8 cellular contexts compared by ENCODE assay signal in the genomic region with DNA sequence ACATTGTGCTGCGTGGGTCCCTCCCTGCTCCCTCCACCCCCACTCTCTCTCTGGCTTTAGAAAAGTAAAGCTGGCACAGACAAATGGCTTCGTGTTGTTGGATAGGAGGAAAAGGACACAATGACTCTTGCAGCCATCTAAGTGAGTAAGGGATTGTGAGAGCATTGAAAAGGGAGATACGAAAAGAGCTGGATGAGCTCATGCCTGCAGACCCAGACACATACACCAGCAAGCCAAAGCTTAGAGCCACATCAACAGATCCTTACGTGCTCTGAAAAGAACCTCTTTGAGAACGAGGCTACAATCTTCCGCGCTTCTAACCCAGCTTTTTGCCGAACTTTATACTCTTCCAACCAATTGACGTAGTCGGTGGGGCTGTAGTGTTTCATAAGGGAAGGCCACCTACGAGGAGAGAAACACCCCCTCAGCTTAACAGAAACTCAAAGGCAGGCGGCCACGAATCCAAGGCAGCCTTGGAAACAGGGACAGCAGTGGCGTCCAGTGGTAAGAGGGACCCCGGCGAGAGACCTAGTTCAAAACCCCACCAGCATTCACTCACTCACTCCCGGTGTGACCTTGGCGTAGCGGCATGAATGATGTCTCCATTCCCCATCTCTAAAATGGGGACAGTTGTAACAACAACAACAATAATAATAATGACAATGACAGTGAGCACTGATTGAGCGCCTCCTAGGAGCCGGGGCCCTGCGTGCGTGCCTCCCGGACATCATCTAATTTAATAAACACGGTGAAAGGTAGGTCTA. TPM values are rescaled to one million over a fixed set of nuclear protein-coding genes. Genes with fewer than 3 reads are reported as not detected.
DNase-seq lines count a peak whose midpoint lies in the region; ATAC-seq, FAIRE-seq and TF ChIP-seq lines count a peak whose summit lies in the region.

No MANE protein-coding gene starts in this region.

- H3K4me3 Mint-ChIP-seq in activated CD4-positive, alpha-beta T cell treated with anti-CD3 and anti-CD28 coated beads for 36 hours, result peak overlapping the region; percentile 95
- peak overlapping the region; percentile 88 for H3K4me3 Mint-ChIP-seq in activated CD8-positive, alpha-beta T cell treated with anti-CD3 and anti-CD28 coated beads, Interleukin-2, amount 10 ng/mL, durations not matched to agents 7 days and 5 days
- H3K4me3 Mint-ChIP-seq in glutamatergic neuron (ENCODE audit: unreplicated experiment), result peak overlapping the region; percentile 95

- POLR2A ChIA-PET in activated CD4-positive, alpha-beta T cell treated with anti-CD3 and anti-CD28 coated beads for 36 hours (lab: Charles Lee), result interaction anchor here (0.6 kb wide), 2 partner anchors 328 to 913 kb away, joined by 4 read pairs; no protein-coding TSS in a partner anchor
- POLR2A ChIA-PET in activated CD8-positive, alpha-beta T cell treated with anti-CD3 and anti-CD28 coated beads, Interleukin-2, amount 10 ng/mL, durations not matched to agents 7 days and 5 days (lab: Charles Lee), result no interaction called here

- H3K27ac Mint-ChIP-seq in activated CD4-positive, alpha-beta T cell treated with anti-CD3 and anti-CD28 coated beads for 36 hours, result peak overlapping the region; percentile 90
- H3K27ac Mint-ChIP-seq in activated CD8-positive, alpha-beta T cell treated with anti-CD3 and anti-CD28 coated beads, Interleukin-2, amount 10 ng/mL, durations not matched to agents 7 days and 5 days, result peak overlapping the region; percentile 88
- peak overlapping the region; percentile 74 for H3K27ac Mint-ChIP-seq in glutamatergic neuron (ENCODE audit: unreplicated experiment)

- TF ChIP-seq CTCF in glutamatergic neuron (IDR thresholded peaks at IDR 0.05; ENCODE audit: partially characterized antibody, unreplicated experiment), result no peak

- peaks cover 2% of the 10 kb centered on the region for H3K9me3 Mint-ChIP-seq in activated CD4-positive, alpha-beta T cell treated with anti-CD3 and anti-CD28 coated beads for 36 hours (ENCODE audit: low read depth)
- no peaks in the 10 kb centered on the region for H3K9me3 Mint-ChIP-seq in activated CD8-positive, alpha-beta T cell treated with anti-CD3 and anti-CD28 coated beads, Interleukin-2, amount 10 ng/mL, durations not matched to agents 7 days and 5 days (ENCODE audit: insufficient read depth)
- peaks cover 9% of the 10 kb centered on the region for H3K9me3 Mint-ChIP-seq in glutamatergic neuron (ENCODE audit: unreplicated experiment)

- H3K4me1 Mint-ChIP-seq in activated CD4-positive, alpha-beta T cell treated with anti-CD3 and anti-CD28 coated beads for 36 hours, result peaks cover 30% of the 10 kb centered on the region
- H3K4me1 Mint-ChIP-seq in activated CD8-positive, alpha-beta T cell treated with anti-CD3 and anti-CD28 coated beads, Interleukin-2, amount 10 ng/mL, durations not matched to agents 7 days and 5 days (ENCODE audit: low read depth), result peaks cover 25% of the 10 kb centered on the region
- H3K4me1 Mint-ChIP-seq in glutamatergic neuron (ENCODE audit: low read depth, unreplicated experiment), result peaks cover 5% of the 10 kb centered on the region

- H3K27me3 Mint-ChIP-seq in activated CD4-positive, alpha-beta T cell treated with anti-CD3 and anti-CD28 coated beads for 36 hours, result no peaks in the 10 kb centered on the region
- peaks cover 15% of the 10 kb centered on the region for H3K27me3 Mint-ChIP-seq in activated CD8-positive, alpha-beta T cell treated with anti-CD3 and anti-CD28 coated beads, Interleukin-2, amount 10 ng/mL, durations not matched to agents 7 days and 5 days (ENCODE audit: low read depth)
- peaks cover 3% of the 10 kb centered on the region for H3K27me3 Mint-ChIP-seq in glutamatergic neuron (ENCODE audit: unreplicated experiment)

- DNase-seq in activated CD4-positive, alpha-beta T cell treated with anti-CD3 and anti-CD28 coated beads for 36 hours, result no peak
- DNase-seq in activated CD4-positive, alpha-beta T cell treated with anti-CD3 and anti-CD28 coated beads, Interleukin-2, amount 50 U/mL, for 4 hours, result no peak
- DNase-seq in activated CD8-positive, alpha-beta T cell treated with anti-CD3 and anti-CD28 coated beads, Interleukin-2, amount 10 ng/mL, durations not matched to agents 7 days and 5 days, result no peak
- no peak for DNase-seq in glutamatergic neuron
- DNase-seq in nucleus accumbens (lab: John Stamatoyannopoulos, UW), result peak in 42 of 56 donors; percentile 9 to 69 (median 37)
- DNase-seq in GM19239 (ENCODE audit: insufficient read length, low spot score), result no peak
- no peak for DNase-seq in COLO668 (lab: John Stamatoyannopoulos, UW; ENCODE audit: unreplicated experiment)
- DNase-seq in activated effector memory CD4-positive, alpha-beta T cell treated with anti-CD3 and anti-CD28 coated beads, Interleukin-2, amount 50 U/mL, for 16 hours, result no peak

- CTCF ChIA-PET in activated CD4-positive, alpha-beta T cell treated with anti-CD3 and anti-CD28 coated beads for 36 hours (lab: Charles Lee), result interaction anchor here (0.7 to 1.4 kb wide), 2 partner anchors 30 to 59 kb away, joined by 3 to 4 read pairs; no protein-coding TSS in a partner anchor
- CTCF ChIA-PET in activated CD8-positive, alpha-beta T cell treated with anti-CD3 and anti-CD28 coated beads, Interleukin-2, amount 10 ng/mL, durations not matched to agents 7 days and 5 days (lab: Charles Lee), result no interaction called here

- intact Hi-C loops in activated CD4-positive, alpha-beta T cell treated with anti-CD3 and anti-CD28 coated beads for 36 hours (cut with DNase I, micrococcal nuclease), result no loop called here

- peaks cover 33% of the 10 kb centered on the region for H3K36me3 Mint-ChIP-seq in activated CD4-positive, alpha-beta T cell treated with anti-CD3 and anti-CD28 coated beads for 36 hours (ENCODE audit: low read depth)
- peaks cover 37% of the 10 kb centered on the region for H3K36me3 Mint-ChIP-seq in activated CD8-positive, alpha-beta T cell treated with anti-CD3 and anti-CD28 coated beads, Interleukin-2, amount 10 ng/mL, durations not matched to agents 7 days and 5 days (ENCODE audit: low read depth)
- peaks cover 4% of the 10 kb centered on the region for H3K36me3 Mint-ChIP-seq in glutamatergic neuron (ENCODE audit: unreplicated experiment)

- FAIRE-seq in GM19239 (lab: Jason Lieb, UNC), result no peak

- no peak for ATAC-seq in activated CD4-positive, alpha-beta T cell treated with anti-CD3 and anti-CD28 coated beads for 36 hours
- ATAC-seq in activated CD8-positive, alpha-beta T cell treated with anti-CD3 and anti-CD28 coated beads, Interleukin-2, amount 10 ng/mL, durations not matched to agents 7 days and 5 days, result no peak

RNA-seq across cellular contexts. Expression of a gene that starts 1.1 kb away (rescaled TPM):
- total RNA-seq in activated CD4-positive, alpha-beta T cell treated with anti-CD3 and anti-CD28 coated beads for 36 hours, result 10 to 100 TPM; 22.8 to 28.2 TPM
- total RNA-seq in activated CD8-positive, alpha-beta T cell treated with anti-CD3 and anti-CD28 coated beads, Interleukin-2, amount 10 ng/mL, durations not matched to agents 7 days and 5 days, result 10 to 100 TPM; 26.3 to 29.6 TPM
- total RNA-seq in glutamatergic neuron (ENCODE audit: unreplicated experiment), result 52.7 TPM

Comparison
In these comparisons a context has a peak if more than half of its experiments do, and no peak if none do; other contexts are left out.
1. DNase-seq: peak in nucleus accumbens (42 of 56); none in activated CD4-positive, alpha-beta T cell treated with anti-CD3 and anti-CD28 coated beads for 36 hours (single experiment), activated CD4-positive, alpha-beta T cell treated with anti-CD3 and anti-CD28 coated beads, Interleukin-2, amount 50 U/mL, for 4 hours (0 of 2), activated CD8-positive, alpha-beta T cell treated with anti-CD3 and anti-CD28 coated beads, Interleukin-2, amount 10 ng/mL, durations not matched to agents 7 days and 5 days (single experiment), glutamatergic neuron (single experiment), GM19239 (single experiment), COLO668 (single experiment) and activated effector memory CD4-positive, alpha-beta T cell treated with anti-CD3 and anti-CD28 coated beads, Interleukin-2, amount 50 U/mL, for 16 hours (single experiment).
2. Peak in every context shown above with its lines, with median percentiles within 50 percentile points of each other: H3K27ac Mint-ChIP-seq and H3K4me3 Mint-ChIP-seq.